Comparison of ENCODE assay signal across 9 cellular contexts in the genomic region with DNA sequence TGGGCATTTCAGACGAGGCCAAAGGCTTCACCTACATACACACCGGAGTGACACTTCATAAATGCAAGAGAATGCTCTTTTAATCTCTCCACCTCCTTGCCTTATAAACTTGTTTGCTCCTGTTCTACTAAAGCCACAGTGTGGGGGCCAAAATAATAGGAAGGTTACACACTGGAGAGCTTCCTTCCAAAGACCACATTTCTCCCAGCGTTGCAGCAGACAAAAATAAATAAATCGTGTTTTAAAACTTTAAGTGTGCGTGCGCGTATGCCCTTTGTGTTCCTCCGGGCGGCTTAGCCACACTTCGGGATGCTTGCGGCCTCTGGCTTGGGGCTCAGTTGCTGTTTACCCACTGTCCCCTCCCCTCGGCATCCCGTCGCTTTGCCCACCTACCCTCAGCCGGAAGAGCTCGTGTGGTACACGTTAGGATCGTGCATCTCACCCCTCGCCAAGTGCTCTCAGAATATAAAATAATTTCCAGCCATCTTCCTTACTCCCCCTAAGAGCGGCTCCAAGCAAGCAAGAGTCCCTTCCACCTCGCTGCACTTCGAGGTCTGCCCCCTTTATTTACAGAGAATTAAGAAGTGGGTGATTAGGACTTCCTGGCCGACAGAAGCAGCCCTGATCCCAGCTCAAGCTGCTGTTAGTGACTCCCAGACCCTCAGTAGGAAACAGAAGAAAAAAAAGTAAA. TPM values are rescaled to one million over a fixed set of nuclear protein-coding genes. Genes with fewer than 3 reads are reported as not detected.
DNase-seq lines count a peak whose midpoint lies in the region; ATAC-seq, FAIRE-seq and TF ChIP-seq lines count a peak whose summit lies in the region.
"Had no signal": no experiment of that assay in that cellular context is flagged by ENCODE, and none has a peak within 500 bp of the region (broad histone marks: within the 10 kb centered on the region; RNA-seq: fewer than 3 reads in every experiment).

No MANE protein-coding gene starts in this region.

- intact Hi-C loops in PC-9 (cut with micrococcal nuclease; ENCODE audit: unreplicated experiment) (no loop called here), esophagus muscularis mucosa (cut with DNase I) (loop anchor here (5.0 kb wide), 1 partner anchor 80 kb away; no protein-coding TSS in a partner anchor), pancreas (cut with DNase I) (no loop called here)

- no peak for TF ChIP-seq EP300 in esophagus muscularis mucosa (IDR thresholded peaks at IDR 0.05)

- in situ Hi-C loops in GM13977 (cut with MboI; ENCODE audit: low pct_unique_long_range_greater_than_20kb, low sequenced_read_pairs, unreplicated experiment): no loop called here

- no peak overlapping the region for H2AFZ ChIP-seq in PC-9

- FAIRE-seq in pancreas (lab: Jason Lieb, UNC): no peak

- 15% methylated on average over 23 of the region's 23 CpGs for WGBS in esophagus muscularis mucosa
- WGBS in pancreas, 2 donors: 58 to 64% methylated on average over 23 of the region's 23 CpGs

- H3K9me3 ChIP-seq in PC-9 (ENCODE audit: insufficient read depth, low read depth): no peaks in the 10 kb centered on the region
- no peaks in the 10 kb centered on the region for H3K9me3 ChIP-seq in esophagus muscularis mucosa
- no peaks in the 10 kb centered on the region for H3K9me3 ChIP-seq in pancreas

- peak; percentile 22 for DNase-seq in DMS114 treated with DMSO at 0.1 percent for 48 hours (lab: John Stamatoyannopoulos, UW; ENCODE audit: unreplicated experiment)
- DNase-seq in PC-9: no peak
- DNase-seq in esophagus muscularis mucosa (ENCODE audit: extremely low spot score): no peak
- peak in 1 of 6 donors; percentile 49 for DNase-seq in pancreas
- DNase-seq in GM13977 (ENCODE audit: low spot score): no peak
- no peak for DNase-seq in NCI-H2227 treated with DMSO at 0.1 percent for 48 hours (lab: John Stamatoyannopoulos, UW)
- DNase-seq in NCI-H748 (lab: John Stamatoyannopoulos, UW; ENCODE audit: unreplicated experiment): no peak
- DNase-seq: activated CD4-positive, alpha-beta T cell treated with anti-CD3 and anti-CD28 coated beads, Interleukin-2, amount 50 U/mL, for 48 hours had no signal

- ATAC-seq in pancreas (no peak), GM18858 (IDR thresholded peaks at IDR 0.05; ENCODE audit: unreplicated experiment) (no peak)

- no peaks in the 10 kb centered on the region for H4K20me1 ChIP-seq in PC-9 (ENCODE audit: insufficient read depth)

- POLR2A ChIA-PET in PC-9 (lab: Charles Lee; ENCODE audit: unreplicated experiment): no interaction called here

- peaks cover 10% of the 10 kb centered on the region for H3F3A ChIP-seq in PC-9 (ENCODE audit: insufficient read depth, low read depth)

- TF ChIP-seq CTCF in PC-9 (conservative IDR thresholded peaks at IDR 0.05): no peak
- TF ChIP-seq CTCF in esophagus muscularis mucosa (IDR thresholded peaks at IDR 0.05): no peak
- TF ChIP-seq CTCF in pancreas (IDR thresholded peaks at IDR 0.05): no peak
- no peak for TF ChIP-seq CTCF in GM13977 (IDR thresholded peaks at IDR 0.05; ENCODE audit: extremely low read depth, insufficient read depth, missing control alignments)

- peaks cover 31% of the 10 kb centered on the region for H3K79me2 ChIP-seq in PC-9 (ENCODE audit: low read depth)

- CTCF ChIA-PET in PC-9 (lab: Charles Lee): no interaction called here

- H3K4me3 ChIP-seq in PC-9 (peak overlapping the region; percentile 91; the same call in 1 of the 2 replicates), esophagus muscularis mucosa (peak overlapping the region; percentile 65 to 88 (median 80)), pancreas (peak overlapping the region in 3 of 4 donors; percentile 67 to 71 (median 68))

- H3K9me2 ChIP-seq in PC-9 (ENCODE audit: insufficient read depth): no peaks in the 10 kb centered on the region

- peak overlapping the region; percentile 58 for H3K4me2 ChIP-seq in PC-9

- H3K36me3 ChIP-seq in PC-9 (ENCODE audit: low read depth) (peaks cover 12% of the 10 kb centered on the region; the same call in 1 of the 2 replicates), esophagus muscularis mucosa (no peaks in the 10 kb centered on the region), pancreas (no peaks in the 10 kb centered on the region)

- TSS peak; percentile 5 for BruUV-seq in PC-9 (replicated peaks; lab: Mats Ljungman, UMichigan)

- no peak overlapping the region for H3K27ac ChIP-seq in PC-9
- H3K27ac ChIP-seq in esophagus muscularis mucosa (replicated peaks in 1 of 4): peak overlapping the region; percentile 86 to 98 (median 92)
- peak overlapping the region; percentile 11 to 98 (median 86) for H3K27ac ChIP-seq in pancreas

- H3K27me3 ChIP-seq in PC-9 (ENCODE audit: insufficient read depth, low read depth) (no peaks in the 10 kb centered on the region), esophagus muscularis mucosa (no peaks in the 10 kb centered on the region), pancreas (no peaks in the 10 kb centered on the region)

- TF ChIP-seq POLR2A in esophagus muscularis mucosa (IDR thresholded peaks at IDR 0.05; ENCODE audit: low read depth): no peak

- H3K4me1 ChIP-seq in PC-9 (replicated peaks; ENCODE audit: insufficient read depth) (peaks cover 8% of the 10 kb centered on the region; the same call in 1 of the 2 replicates), esophagus muscularis mucosa (peaks cover 10 to 32% (median 25%) of the 10 kb centered on the region in 4 donors), pancreas (no peaks in the 10 kb centered on the region)

RNA-seq across cellular contexts. Expression of a gene that starts 3.3 kb away (rescaled TPM):
- total RNA-seq in PC-9 (2021) (25.0 and 29.1 TPM in 2 replicates), esophagus muscularis mucosa (100 to 1,000 TPM in 1 of 4 donors, 10 to 100 TPM in 3; 53.8 to 106 (median 63.3) TPM), pancreas (10 to 100 TPM in 5 of 6 donors, 1 to 10 TPM in 1; 9.1 to 24.1 (median 14.8) TPM)
- polyA plus RNA-seq in pancreas: 10 to 100 TPM; 10.7 to 30.5 TPM
